8 cellular contexts compared by ENCODE assay signal in the genomic region with DNA sequence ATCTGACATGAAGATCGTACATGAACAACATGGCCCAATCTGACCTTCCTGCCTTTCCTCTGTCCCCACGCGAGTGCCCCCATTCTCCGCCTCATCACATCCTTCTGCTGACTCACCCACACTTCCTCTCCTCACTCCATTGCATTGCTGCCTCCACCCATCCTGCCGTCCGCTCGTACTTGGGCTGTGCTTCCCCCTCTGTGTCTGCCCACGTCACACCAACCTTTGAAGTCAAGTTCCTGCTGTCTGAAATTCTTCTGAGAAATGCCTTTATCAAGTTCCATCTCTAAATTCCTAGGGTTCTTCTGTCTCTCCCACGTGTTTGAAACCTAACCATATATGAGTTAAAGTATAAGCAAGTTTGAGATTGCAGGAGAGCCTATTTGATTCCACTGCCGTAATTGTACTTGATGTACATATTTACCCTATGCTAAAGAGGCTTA. TPM values are rescaled to one million over a fixed set of nuclear protein-coding genes. Genes with fewer than 3 reads are reported as not detected.
A peak's percentile ranks its signal among the peaks of the same experiment; 100 is the strongest.
DNase-seq lines count a peak whose midpoint lies in the region; ATAC-seq and TF ChIP-seq lines count a peak whose summit lies in the region.

No MANE protein-coding gene starts in this region.

- 9 to 11% (median 10%) methylated on average over 10 of the region's 10 CpGs for WGBS in spleen, 5 donors

- H3K36me3 Mint-ChIP-seq in activated T-cell treated with anti-CD3 and anti-CD28 coated beads, Interleukin-2, amount 50 U/mL, for 4 hours (ENCODE audit: insufficient read depth) = no peaks in the 10 kb centered on the region

- peak; percentile 85 for ATAC-seq in HG02840 (IDR thresholded peaks at IDR 0.05; ENCODE audit: low FRiP score, unreplicated experiment)
- ATAC-seq in activated T-cell treated with anti-CD3 and anti-CD28 coated beads, Interleukin-2, amount 50 U/mL, for 4 hours = peak; percentile 98 to 99
- peak; percentile 91 for ATAC-seq in Right ventricle myocardium inferior

- H3K4me1 ChIP-seq in spleen = peaks cover 5 to 30% (median 21%) of the 10 kb centered on the region in 6 donors

- TF ChIP-seq POLR2A in spleen (IDR thresholded peaks at IDR 0.05) = no peak

- no peaks in the 10 kb centered on the region for H3K27me3 Mint-ChIP-seq in activated T-cell treated with anti-CD3 and anti-CD28 coated beads, Interleukin-2, amount 50 U/mL, for 4 hours (ENCODE audit: low read depth)

- H3K36me3 ChIP-seq in spleen = no peaks in the 10 kb centered on the region

- DNase-seq in GM13976 (ENCODE audit: low spot score) (peak; percentile 49), OCI-M2 (lab: John Stamatoyannopoulos, UW; ENCODE audit: unreplicated experiment) (peak; percentile 10), Right ventricle myocardium inferior (ENCODE audit: missing footprints) (peak; percentile 84), spleen (peak; percentile 92), inferior parietal cortex (ENCODE audit: extremely low spot score) (no peak), DMS79 (lab: John Stamatoyannopoulos, UW) (no peak)
- peak; percentile 81 for DNase-seq in activated T-cell treated with anti-CD3 and anti-CD28 coated beads, Interleukin-2, amount 50 U/mL, for 4 hours

- in situ Hi-C loops in GM13976 (cut with MboI; ENCODE audit: low sequenced_read_pairs, unreplicated experiment) = no loop called here

- intact Hi-C loops in Right ventricle myocardium inferior (cut with DNase I) (loop anchor here (2.0 kb wide), 1 partner anchor 616 kb away; no protein-coding TSS in a partner anchor), spleen (cut with DNase I; ENCODE audit: low total_unique reads) (no loop called here)

- peak overlapping the region; percentile 67 for H3K4me3 Mint-ChIP-seq in activated T-cell treated with anti-CD3 and anti-CD28 coated beads, Interleukin-2, amount 50 U/mL, for 4 hours

- H3K27me3 ChIP-seq in spleen (replicated peaks in 1 of 7) = no peaks in the 10 kb centered on the region

- H3K9me3 Mint-ChIP-seq in activated T-cell treated with anti-CD3 and anti-CD28 coated beads, Interleukin-2, amount 50 U/mL, for 4 hours = peaks cover 10% of the 10 kb centered on the region

- TF ChIP-seq CTCF in GM13976 (IDR thresholded peaks at IDR 0.05; ENCODE audit: borderline replicate concordance, control extremely low read depth, extremely low read depth, insufficient read depth, missing control alignments) (no peak), spleen (IDR thresholded peaks at IDR 0.05 in 8 of 11, conservative IDR thresholded peaks at IDR 0.05 in 3 of 11) (peak in 1 of 11 experiments; percentile 18)

- peaks cover 19% of the 10 kb centered on the region for H3K4me1 Mint-ChIP-seq in activated T-cell treated with anti-CD3 and anti-CD28 coated beads, Interleukin-2, amount 50 U/mL, for 4 hours (ENCODE audit: low read depth)

- peak overlapping the region; percentile 21 to 79 (median 64) for H3K27ac ChIP-seq in spleen

- H3K9me3 ChIP-seq in spleen = peaks cover 0 to 5% (median 0%) of the 10 kb centered on the region in 8 donors

- H3K4me3 ChIP-seq in spleen = peak overlapping the region in 1 of 8 donors; percentile 29

RNA-seq across cellular contexts. Expression of a gene that starts 18.0 kb away (rescaled TPM):
- 10 to 100 TPM; 22.2 to 26.5 (median 24.4) TPM for total RNA-seq in activated T-cell treated with anti-CD3 and anti-CD28 coated beads, Interleukin-2, amount 50 U/mL, for 4 hours
- total RNA-seq in Right ventricle myocardium inferior = 2.9 TPM
- 10 to 100 TPM; 16.3 to 36.7 (median 25.4) TPM for total RNA-seq in spleen
- polyA plus RNA-seq in spleen = 10 to 100 TPM in 1 of 3 donors, 1 to 10 TPM in 2; 5.7 to 10.6 (median 7.3) TPM

Comparison
In these comparisons a context has a peak if more than half of its experiments do, and no peak if none do; other contexts are left out.
1. DNase-seq: peak in GM13976 (single experiment), OCI-M2 (single experiment), activated T-cell treated with anti-CD3 and anti-CD28 coated beads, Interleukin-2, amount 50 U/mL, for 4 hours (single experiment), Right ventricle myocardium inferior (single experiment) and spleen (single experiment); none in inferior parietal cortex (single experiment) and DMS79 (single experiment).
2. Peak in every context shown above with its lines, with median percentiles within 50 percentile points of each other: ATAC-seq.